ENCODE assay signal across 8 cellular contexts in the genomic region with DNA sequence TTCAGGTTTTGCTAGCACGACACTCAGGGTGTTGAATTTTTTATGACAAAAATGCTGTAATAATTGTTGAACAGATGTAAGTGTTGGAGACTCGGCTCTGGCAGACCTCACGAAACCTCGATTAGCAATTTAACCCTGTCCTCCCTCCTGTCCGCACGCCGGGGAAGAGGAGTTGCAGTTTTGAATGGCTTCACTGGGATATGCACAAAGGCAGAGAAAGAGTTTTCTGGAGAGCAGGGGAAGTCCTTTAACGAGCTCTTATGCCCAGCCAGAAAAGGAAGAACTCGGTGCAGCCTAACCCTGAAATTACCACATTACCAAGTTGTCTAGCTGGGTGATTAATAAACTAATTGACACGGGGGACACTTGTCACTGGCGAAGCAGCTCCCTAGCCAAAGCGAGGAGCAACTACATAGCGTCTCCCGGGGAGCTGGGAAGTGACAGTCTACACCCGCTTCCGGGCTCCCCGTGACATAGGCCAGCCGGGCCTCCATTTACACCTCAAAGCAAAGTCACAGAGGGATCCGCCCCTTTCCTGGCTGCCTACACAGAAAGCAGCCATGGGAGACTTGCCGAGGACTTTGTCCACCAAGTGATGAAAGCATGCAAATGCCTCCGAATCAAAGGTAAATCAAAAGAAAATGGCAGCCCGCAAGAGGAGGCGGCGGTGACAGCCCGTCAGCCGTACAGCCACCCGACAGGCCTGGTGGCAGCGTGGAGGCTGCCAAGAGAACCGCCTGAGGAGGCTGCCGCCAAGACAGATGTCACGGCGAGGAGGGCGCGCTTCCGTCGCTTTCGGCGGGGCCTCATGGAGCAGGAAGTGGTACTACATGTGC.
DNase-seq lines count a peak whose midpoint lies in the region; ATAC-seq, FAIRE-seq and TF ChIP-seq lines count a peak whose summit lies in the region.

No MANE protein-coding gene starts in this region.

- peaks cover 9% of the 10 kb centered on the region for H3K27me3 Mint-ChIP-seq in IgD-negative memory B cell

- ATAC-seq in heart right ventricle (peak in 3 of 8 donors; percentile 16 to 63 (median 37)), GM18907 (IDR thresholded peaks at IDR 0.05; ENCODE audit: unreplicated experiment) (no peak)

- H3K9me3 ChIP-seq in heart right ventricle = peaks cover 0 to 21% (median 0%) of the 10 kb centered on the region in 11 donors
- H3K9me3 ChIP-seq in small intestine (ENCODE audit: control insufficient read depth, low read depth) = no peaks in the 10 kb centered on the region

- peak overlapping the region in 2 of 3 donors; percentile 31 to 90 for H3K27ac Mint-ChIP-seq in IgD-negative memory B cell

- H3K4me3 Mint-ChIP-seq in IgD-negative memory B cell = peak overlapping the region in 3 of 4 donors; percentile 66 to 75 (median 67)

- H3K36me3 ChIP-seq in heart right ventricle (no peaks in the 10 kb centered on the region), small intestine (ENCODE audit: control insufficient read depth in 2 of 2, insufficient read depth in 2 of 2, low read length in 2 of 2) (no peaks in the 10 kb centered on the region)

- no peaks in the 10 kb centered on the region for H3K36me3 Mint-ChIP-seq in IgD-negative memory B cell

- H3K4me1 Mint-ChIP-seq in IgD-negative memory B cell = peaks cover 0 to 2% (median 0%) of the 10 kb centered on the region in 3 donors

- DNase-seq in activated T-cell treated with anti-CD3 and anti-CD28 coated beads for 48 hours (ENCODE audit: low read depth) (peak; percentile 73), heart right ventricle (peak in 1 of 2 donors; percentile 35), small intestine (peak; percentile 88), foreskin melanocyte (no peak), occipital lobe (lab: John Stamatoyannopoulos, UW) (no peak), AG08396 (ENCODE audit: low spot score) (no peak)

- peaks cover 2 to 12% (median 4%) of the 10 kb centered on the region in 3 donors for H3K9me3 Mint-ChIP-seq in IgD-negative memory B cell

- H3K4me3 ChIP-seq in heart right ventricle (peak overlapping the region in 8 of 10 donors; percentile 11 to 49 (median 26)), small intestine (ENCODE audit: low read depth in 1 of 2, low read length in 2 of 2) (peak overlapping the region in 1 of 2 donors; percentile 43)

- no peak for TF ChIP-seq CTCF in heart right ventricle (IDR thresholded peaks at IDR 0.05)

- no peak for FAIRE-seq in small intestine (lab: Jason Lieb, UNC)

- 9 to 10% methylated on average over 38 of the region's 38 CpGs for WGBS in heart right ventricle, 2 donors
- WGBS in small intestine, 3 donors = 19 to 30% (median 30%) methylated on average over 38 of the region's 38 CpGs

- H3K27me3 ChIP-seq in heart right ventricle = peaks cover 0 to 73% (median 32%) of the 10 kb centered on the region in 7 donors
- H3K27me3 ChIP-seq in small intestine (ENCODE audit: control insufficient read depth in 2 of 2, insufficient read depth in 2 of 2, low read length in 2 of 2) = peaks cover 0 to 3% of the 10 kb centered on the region in 2 donors

- peaks cover 0 to 16% (median 0%) of the 10 kb centered on the region in 9 donors for H3K4me1 ChIP-seq in heart right ventricle
- peaks cover 0 to 3% of the 10 kb centered on the region in 2 donors for H3K4me1 ChIP-seq in small intestine (ENCODE audit: control insufficient read depth in 2 of 2, insufficient read depth in 1 of 2, low read depth in 1 of 2, low read length in 1 of 2)

- intact Hi-C loops in heart right ventricle (cut with DNase I) = no loop called here

- H3K27ac ChIP-seq in heart right ventricle (peak overlapping the region in 1 of 10 donors; percentile 78), small intestine (ENCODE audit: low read depth in 1 of 2, low read length in 1 of 2) (peak overlapping the region; percentile 5 to 79)

Comparison
In these comparisons a context has a peak if more than half of its experiments do, and no peak if none do; other contexts are left out.
1. DNase-seq: peak in activated T-cell treated with anti-CD3 and anti-CD28 coated beads for 48 hours (single experiment) and small intestine (single experiment); none in foreskin melanocyte (single experiment), occipital lobe (single experiment) and AG08396 (single experiment).